21 cellular contexts compared by ENCODE assay signal in genomic region chr2:172354347-172354746, GRCh38.
DNase-seq lines count a peak whose midpoint lies in the region; ATAC-seq, FAIRE-seq and TF ChIP-seq lines count a peak whose summit lies in the region.
"Had no signal": no experiment of that assay in that cellular context is flagged by ENCODE, and none has a peak within 500 bp of the region (broad histone marks: within the 10 kb centered on the region; RNA-seq: fewer than 3 reads in every experiment).

No MANE protein-coding gene starts in this region.

- no peak overlapping the region for H4K12ac ChIP-seq in trophoblast cell (ENCODE audit: low read depth, low read length)

- H3K9me3 ChIP-seq in HepG2 (ENCODE audit: low read length), result no peaks in the 10 kb centered on the region
- no peaks in the 10 kb centered on the region for H3K9me3 ChIP-seq in right lobe of liver
- no peaks in the 10 kb centered on the region for H3K9me3 ChIP-seq in trophoblast cell (ENCODE audit: insufficient read depth, low read depth, low read length)
- H3K9me3 ChIP-seq: BLaER1, Caco-2 had no signal

- WGBS in HepG2 (ENCODE audit: low lambda C conversion rate), result 34% methylated on average over 5 of the region's 5 CpGs
- 60% methylated on average over 2 of the region's 5 CpGs for WGBS in right lobe of liver (ENCODE audit: insufficient coverage, low coverage, low lambda C conversion rate, missing lambda C conversion rate)
- WGBS in trophoblast cell (ENCODE audit: extremely low coverage, insufficient coverage, insufficient read length), result no CpG with 5 or more reads among the region's 5 CpGs

- H3K79me2 ChIP-seq in HepG2 (ENCODE audit: insufficient read depth, low read length), result no peaks in the 10 kb centered on the region
- H3K79me2 ChIP-seq in trophoblast cell (ENCODE audit: control insufficient read depth, insufficient read depth, low read length, poor library complexity), result no peaks in the 10 kb centered on the region

- H3K4me1 ChIP-seq in HepG2 (ENCODE audit: insufficient read depth, low read length), result no peaks in the 10 kb centered on the region
- H3K4me1 ChIP-seq in right lobe of liver, result peaks cover 0 to 13% (median 6%) of the 10 kb centered on the region in 4 donors
- H3K4me1 ChIP-seq in trophoblast cell (ENCODE audit: control insufficient read depth in 1 of 2, insufficient read depth in 2 of 2, low read length in 2 of 2), result peaks cover 0 to 3% of the 10 kb centered on the region in 2 experiments
- H3K4me1 ChIP-seq: Caco-2 had no signal

- BruUV-seq in HepG2 (replicated peaks; lab: Mats Ljungman, UMichigan), result no TSS peak

- no peak overlapping the region for H3K4me2 ChIP-seq in HepG2 (ENCODE audit: low read depth, low read length)
- no peak overlapping the region for H3K4me2 ChIP-seq in trophoblast cell (ENCODE audit: low read length)
- H3K4me2 ChIP-seq: BLaER1 had no signal

- TF ChIP-seq RAD21 in HepG2 (CRISPR knock-in tag; IDR thresholded peaks at IDR 0.05), result no peak

- TF ChIP-seq CTCF in HepG2 (CRISPR knock-in tag; IDR thresholded peaks at IDR 0.05) (no peak), right lobe of liver (IDR thresholded peaks at IDR 0.05) (no peak)

- H3K36me3 ChIP-seq in HepG2 (replicated peaks in 1 of 2; ENCODE audit: control insufficient read depth in 1 of 2, insufficient read depth in 2 of 2, low read length in 2 of 2), result no peaks in the 10 kb centered on the region
- no peaks in the 10 kb centered on the region for H3K36me3 ChIP-seq in right lobe of liver
- H3K36me3 ChIP-seq in trophoblast cell (ENCODE audit: control insufficient read depth in 1 of 2, insufficient read depth in 2 of 2, low read length in 2 of 2), result no peaks in the 10 kb centered on the region
- H3K36me3 ChIP-seq: BLaER1 had no signal

- ATAC-seq in HepG2 (no peak), right lobe of liver (no peak)
- ATAC-seq: CD8-positive, alpha-beta T cell had no signal

- H2AK5ac ChIP-seq in trophoblast cell (ENCODE audit: low read length), result no peak overlapping the region

- H3K14ac ChIP-seq in trophoblast cell (ENCODE audit: low read length), result no peak overlapping the region

- H2AFZ ChIP-seq in HepG2 (ENCODE audit: low read length), result no peak overlapping the region
- H2AFZ ChIP-seq in trophoblast cell (ENCODE audit: insufficient read depth, low read length, poor library complexity), result no peak overlapping the region

- no peaks in the 10 kb centered on the region for H4K20me1 ChIP-seq in HepG2 (ENCODE audit: insufficient read depth, low read length)
- H4K20me1 ChIP-seq: BLaER1 had no signal

- no peak overlapping the region for H3K4me3 ChIP-seq in HepG2 (replicated peaks in 1 of 3; ENCODE audit: insufficient read depth in 1 of 3, low read depth in 2 of 3, low read length in 3 of 3)
- H3K4me3 ChIP-seq in right lobe of liver, result no peak overlapping the region
- H3K4me3 ChIP-seq in trophoblast cell (ENCODE audit: low read depth, low read length), result no peak overlapping the region
- H3K4me3 ChIP-seq: BLaER1 had no signal

- POLR2A ChIA-PET in HepG2 (lab: Yijun Ruan, JAX), result no interaction called here

- no peak overlapping the region for H2BK120ac ChIP-seq in trophoblast cell (ENCODE audit: insufficient read depth, low read length, poor library complexity)

- no peak overlapping the region for H4K91ac ChIP-seq in trophoblast cell (ENCODE audit: low read depth, low read length)

- intact Hi-C loops in HepG2 (cut with micrococcal nuclease; ENCODE audit: unreplicated experiment) (no loop called here), right lobe of liver (cut with DNase I) (no loop called here), posterior cingulate gyrus (cut with DNase I) (loop anchor here (10.0 kb wide), 1 partner anchor 120 kb away; no protein-coding TSS in a partner anchor)

- in situ Hi-C loops in HepG2 (cut with HindIII; ENCODE audit: extremely low pct_ligation_motif_present, low pct_unique_long_range_greater_than_20kb), result no loop called here

- H4K8ac ChIP-seq in trophoblast cell (ENCODE audit: low read depth, low read length), result no peak overlapping the region

- H2BK5ac ChIP-seq in trophoblast cell (ENCODE audit: low read depth, low read length, poor library complexity), result no peak overlapping the region

- no peak overlapping the region for H3K18ac ChIP-seq in trophoblast cell (ENCODE audit: low read length)

- H3K9ac ChIP-seq in HepG2 (ENCODE audit: insufficient read depth, low read depth, low read length) (no peak overlapping the region), trophoblast cell (ENCODE audit: low read length) (no peak overlapping the region)
- H3K9ac ChIP-seq: BLaER1 had no signal

- CTCF ChIA-PET in HepG2 (lab: Yijun Ruan, JAX; ENCODE audit: low intra/inter-chr PET ratio, low total read pairs), result no interaction called here

- peak overlapping the region; percentile 34 for H3K23ac ChIP-seq in trophoblast cell (ENCODE audit: low read length)

- H3K27ac ChIP-seq in HepG2 (ENCODE audit: extremely low read length, insufficient read depth, low read length), result no peak overlapping the region
- H3K27ac ChIP-seq in right lobe of liver, result no peak overlapping the region
- no peak overlapping the region for H3K27ac ChIP-seq in trophoblast cell (ENCODE audit: low read depth, low read length)
- H3K27ac ChIP-seq: 22Rv1, BLaER1, C4-2B had no signal

- H2BK12ac ChIP-seq in trophoblast cell (ENCODE audit: low read length), result no peak overlapping the region

- DNase-seq in HepG2 (ENCODE audit: low spot score), result no peak
- no peak for DNase-seq in right lobe of liver
- DNase-seq in islet precursor cell, result peak; percentile 68
- DNase-seq in trophoblast cell, result no peak
- no peak for DNase-seq in stimulated activated CD4-positive, alpha-beta T cell treated with anti-CD3 and anti-CD28 coated beads, Interleukin-12 subunit alpha, Interleukin-12 subunit beta, amount 100 ng/mL, for 4 hours
- no peak for DNase-seq in posterior cingulate gyrus
- DNase-seq: Caco-2; CD4-positive, CD25-positive, alpha-beta regulatory T cell; CD8-positive, alpha-beta T cell; DMS153; DND-41; GOT3; H7; HCEC 1CT had no signal

- TF ChIP-seq EP300 in HepG2 (IDR thresholded peaks at IDR 0.05; ENCODE audit: low read depth in 2 of 2, low read length in 2 of 2), result no peak
- TF ChIP-seq EP300 in HepG2 (CRISPR knock-in tag; IDR thresholded peaks at IDR 0.05; ENCODE audit: borderline replicate concordance), result no peak

- H3K27me3 ChIP-seq in HepG2 (ENCODE audit: control insufficient read depth in 1 of 2, insufficient read depth in 2 of 2, low read length in 2 of 2), result peaks cover 0 to 9% of the 10 kb centered on the region in 2 experiments; a peak in 1 of 5 replicates
- no peaks in the 10 kb centered on the region for H3K27me3 ChIP-seq in right lobe of liver
- no peaks in the 10 kb centered on the region for H3K27me3 ChIP-seq in trophoblast cell (ENCODE audit: insufficient read depth, low read length)
- H3K27me3 ChIP-seq: BLaER1 had no signal

- no peak for FAIRE-seq in HepG2 (lab: Jason Lieb, UNC)
- FAIRE-seq: A204.1, G401.6, GM12892, GM19239 had no signal

- TF ChIP-seq POLR2A in HepG2 (IDR thresholded peaks at IDR 0.05; ENCODE audit: insufficient read depth in 1 of 2, low read depth in 2 of 2, low read length in 2 of 2), result no peak
- TF ChIP-seq POLR2A in right lobe of liver (IDR thresholded peaks at IDR 0.05), result no peak

- no peak overlapping the region for H3K4ac ChIP-seq in trophoblast cell (ENCODE audit: low read depth, low read length)

- no peaks in the 10 kb centered on the region for H3K79me1 ChIP-seq in trophoblast cell (ENCODE audit: low read length)

TF ChIP-seq in HepG2, 621 proteins besides CTCF, POLR2A, EP300 and RAD21:
- no peak for TF ChIP-seq CCAR2 (optimal IDR thresholded peaks at IDR 0.05; ENCODE audit: low read depth, low read length)
- TF ChIP-seq, protein P1, sequence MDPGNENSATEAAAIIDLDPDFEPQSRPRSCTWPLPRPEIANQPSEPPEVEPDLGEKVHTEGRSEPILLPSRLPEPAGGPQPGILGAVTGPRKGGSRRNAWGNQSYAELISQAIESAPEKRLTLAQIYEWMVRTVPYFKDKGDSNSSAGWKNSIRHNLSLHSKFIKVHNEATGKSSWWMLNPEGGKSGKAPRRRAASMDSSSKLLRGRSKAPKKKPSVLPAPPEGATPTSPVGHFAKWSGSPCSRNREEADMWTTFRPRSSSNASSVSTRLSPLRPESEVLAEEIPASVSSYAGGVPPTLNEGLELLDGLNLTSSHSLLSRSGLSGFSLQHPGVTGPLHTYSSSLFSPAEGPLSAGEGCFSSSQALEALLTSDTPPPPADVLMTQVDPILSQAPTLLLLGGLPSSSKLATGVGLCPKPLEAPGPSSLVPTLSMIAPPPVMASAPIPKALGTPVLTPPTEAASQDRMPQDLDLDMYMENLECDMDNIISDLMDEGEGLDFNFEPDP (CRISPR knock-in tag; conservative IDR thresholded peaks at IDR 0.05), result 0 out of 2 replicates have a peak, but pooled peaks have one; percentile 60
- TF ChIP-seq PHF8 (CRISPR knock-in tag; IDR thresholded peaks at IDR 0.05), result no peak
- TF ChIP-seq ZBTB8A (CRISPR knock-in tag; IDR thresholded peaks at IDR 0.05; ENCODE audit: borderline replicate concordance, low read depth), result no peak
- no peak for TF ChIP-seq FOXA1 (IDR thresholded peaks at IDR 0.05)
- no peak for TF ChIP-seq FOXA1 (CRISPR knock-in tag; IDR thresholded peaks at IDR 0.05)
- no peak for TF ChIP-seq ZNF235 (CRISPR knock-in tag; IDR thresholded peaks at IDR 0.05; ENCODE audit: borderline replicate concordance)
